ENCODE assay signal across 10 cellular contexts in the genomic region with DNA sequence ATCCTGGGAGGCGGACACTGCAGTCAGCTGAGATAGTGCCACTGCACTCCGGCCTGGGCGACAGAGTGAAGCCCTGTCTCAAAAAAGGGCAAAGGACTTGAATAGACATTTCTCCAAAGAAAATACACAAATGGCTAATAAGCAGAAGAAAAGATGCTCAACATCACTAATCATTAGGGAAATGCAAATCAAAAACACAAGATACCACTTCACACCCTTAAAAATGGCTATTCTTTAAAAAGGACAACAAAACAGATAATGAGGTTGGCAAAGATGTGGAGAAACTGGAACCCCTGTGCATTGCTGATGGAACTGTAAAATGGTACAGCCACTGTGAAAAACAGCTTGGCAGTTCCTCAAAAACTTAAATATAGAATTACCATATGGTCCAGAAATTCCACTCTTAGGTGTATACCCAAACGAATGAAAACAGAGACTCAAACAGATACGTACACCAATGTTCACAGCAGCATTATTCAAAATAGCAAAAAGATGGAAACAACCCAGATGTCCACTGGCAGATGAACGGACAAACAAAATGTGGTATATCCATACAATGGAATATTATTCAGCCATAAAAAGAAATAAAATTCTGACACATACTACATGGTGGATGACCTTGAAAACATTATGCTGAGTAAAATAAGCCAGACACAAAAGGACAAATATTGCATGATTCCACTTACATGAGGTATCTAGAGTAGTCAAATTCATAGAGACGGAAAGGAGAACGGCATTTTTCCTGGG.
"Had no signal": no experiment of that assay in that cellular context is flagged by ENCODE, and none has a peak within 500 bp of the region (broad histone marks: within the 10 kb centered on the region; RNA-seq: fewer than 3 reads in every experiment).

No MANE protein-coding gene starts in this region.

- H3K4me1 Mint-ChIP-seq: H9 had no signal

- H3K27ac ChIP-seq: GM23248, HL-60, KMS-11 had no signal

- H3K4me2 ChIP-seq: KMS-11 had no signal

- H3K9ac ChIP-seq: GM23248, KMS-11 had no signal

- H3K4me3 Mint-ChIP-seq: H9, HFFc6 had no signal

- H3K27ac Mint-ChIP-seq: H9, HFFc6 had no signal

- H2AFZ ChIP-seq: GM23248 had no signal

- H3K9me3 Mint-ChIP-seq: HFFc6 had no signal

- DNase-seq: GM23248, GOT3, H9, HCEC 1CT, HFFc6, IMR-90, Karpas-422, KBM-7 had no signal

- H3K4me3 ChIP-seq: GM23248 had no signal
